In the genomic region with DNA sequence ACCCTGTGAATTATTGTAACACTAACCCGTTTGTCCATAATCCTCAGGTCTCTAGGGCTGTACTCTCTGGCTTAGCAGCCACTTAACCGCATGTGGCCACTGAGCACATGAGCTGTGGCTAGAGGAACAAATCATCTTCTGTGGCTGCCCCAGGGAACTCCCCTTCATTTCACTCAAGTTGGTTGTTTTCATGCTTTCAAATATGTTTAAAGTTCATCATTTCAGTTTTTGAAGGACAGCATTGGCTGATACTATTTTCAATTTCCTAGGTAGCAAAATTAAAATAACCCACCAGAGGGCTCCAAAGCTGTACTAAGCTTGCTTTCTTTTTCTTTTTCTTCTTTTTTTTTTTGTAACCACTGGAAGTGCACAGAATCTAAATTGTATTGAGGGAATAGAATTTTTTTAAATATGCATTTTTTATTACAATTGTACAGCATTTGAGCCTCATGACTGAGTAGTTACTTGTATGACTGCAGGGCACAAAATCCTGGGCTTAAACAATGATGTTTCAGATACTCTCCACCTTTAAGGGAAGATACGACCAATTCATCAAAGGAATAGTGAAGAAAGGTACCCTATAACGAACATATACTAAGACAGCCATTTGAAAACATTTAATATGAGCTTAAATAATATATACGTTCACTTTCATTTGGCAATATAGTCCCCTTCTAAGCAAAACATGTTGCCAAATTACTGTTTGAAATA, we compare ENCODE assay signal across 8 cellular contexts. TPM values are rescaled to one million over a fixed set of nuclear protein-coding genes. Genes with fewer than 3 reads are reported as not detected.
DNase-seq lines count a peak whose midpoint lies in the region; ATAC-seq and TF ChIP-seq lines count a peak whose summit lies in the region.

No MANE protein-coding gene starts in this region.

- H3K36me3 Mint-ChIP-seq in Caco-2 (ENCODE audit: insufficient read depth, unreplicated experiment), result no peaks in the 10 kb centered on the region

- H3K4me3 ChIP-seq in Caco-2 (ENCODE audit: low read depth, low read length) (no peak overlapping the region), astrocyte of the spinal cord (ENCODE audit: low read depth, low read length) (no peak overlapping the region), mucosa of descending colon (no peak overlapping the region)

- H3K9me3 Mint-ChIP-seq in Caco-2 (ENCODE audit: unreplicated experiment), result no peaks in the 10 kb centered on the region

- intact Hi-C loops in Caco-2 (cut with micrococcal nuclease; ENCODE audit: unreplicated experiment) (loop anchor here (1.0 to 2.0 kb wide), 5 partner anchors 240 to 465 kb away; no protein-coding TSS in a partner anchor), mucosa of descending colon (cut with DNase I, micrococcal nuclease) (loop anchor here in 1 of 2 donors (10.0 kb wide), 1 partner anchor 387 kb away; no protein-coding TSS in a partner anchor)

- H3K27me3 ChIP-seq in Caco-2 (replicated peaks; ENCODE audit: control insufficient read depth, insufficient read depth, low read length), result peaks cover 1% of the 10 kb centered on the region; the same call in 1 of the 2 replicates

- no peaks in the 10 kb centered on the region for H3K36me3 ChIP-seq in Caco-2 (ENCODE audit: control insufficient read depth, insufficient read depth, low read length)
- H3K36me3 ChIP-seq in mucosa of descending colon (ENCODE audit: low read depth), result no peaks in the 10 kb centered on the region

- no peaks in the 10 kb centered on the region for H3K9me3 ChIP-seq in Caco-2
- no peaks in the 10 kb centered on the region for H3K9me3 ChIP-seq in mucosa of descending colon

- H3K4me3 Mint-ChIP-seq in Caco-2 (ENCODE audit: unreplicated experiment), result no peak overlapping the region

- POLR2A ChIA-PET in Caco-2 (lab: Charles Lee), result no interaction called here

- no TSS peak for BruUV-seq in Caco-2 (replicated peaks; lab: Mats Ljungman, UMichigan)

- in situ Hi-C loops in astrocyte of the spinal cord (cut with HindIII; ENCODE audit: low sequenced_read_pairs), result no loop called here

- H3K4me1 Mint-ChIP-seq in Caco-2 (ENCODE audit: low read depth, unreplicated experiment), result no peaks in the 10 kb centered on the region

- no peak overlapping the region for H3K27ac Mint-ChIP-seq in Caco-2 (ENCODE audit: unreplicated experiment)

- CTCF ChIA-PET in Caco-2 (lab: Charles Lee), result interaction anchor here (0.6 to 1.9 kb wide), 4 partner anchors 24 to 369 kb away, joined by 3 to 8 read pairs (median 4); no protein-coding TSS in a partner anchor

- TF ChIP-seq CTCF in Caco-2 (IDR thresholded peaks at IDR 0.05; ENCODE audit: insufficient read depth in 1 of 2, low read depth in 1 of 2, low read length in 1 of 2, severe bottlenecking in 1 of 2, unreplicated experiment in 1 of 2), result peak; percentile 47 to 62
- peak; percentile 38 for TF ChIP-seq CTCF in astrocyte of the spinal cord (IDR thresholded peaks at IDR 0.05; ENCODE audit: low read depth, low read length)
- TF ChIP-seq CTCF in mucosa of descending colon (IDR thresholded peaks at IDR 0.05), result no peak

- peak; percentile 46 for ATAC-seq in HG03432 (IDR thresholded peaks at IDR 0.05; ENCODE audit: unreplicated experiment)
- ATAC-seq in mucosa of descending colon, result peak; percentile 38
- no peak for ATAC-seq in HG02870 (IDR thresholded peaks at IDR 0.05; ENCODE audit: unreplicated experiment)
- no peak for ATAC-seq in GM19023 (IDR thresholded peaks at IDR 0.05; ENCODE audit: unreplicated experiment)

- peaks cover 18% of the 10 kb centered on the region for H3K27me3 Mint-ChIP-seq in Caco-2 (ENCODE audit: insufficient read depth, unreplicated experiment)

- DNase-seq in Caco-2, result peak in 1 of 2 experiments; percentile 23
- peak; percentile 41 for DNase-seq in astrocyte of the spinal cord (ENCODE audit: low read depth, low spot score)
- DNase-seq in mucosa of descending colon, result no peak
- DNase-seq in HuH-7.5 (ENCODE audit: low spot score), result no peak
- no peak for DNase-seq in NCI-H510A (lab: John Stamatoyannopoulos, UW)

- no peaks in the 10 kb centered on the region for H3K4me1 ChIP-seq in Caco-2
- H3K4me1 ChIP-seq in mucosa of descending colon (ENCODE audit: low read depth), result no peaks in the 10 kb centered on the region

RNA-seq across cellular contexts. Expression of a gene that starts 38.6 kb away (rescaled TPM):
- total RNA-seq in Caco-2 (2022) (0.05 TPM in 2 replicates), mucosa of descending colon (10 to 100 TPM in 2 of 3 donors, 1 to 10 TPM in 1; 6.9 to 48.4 (median 43.0) TPM)

Comparison
In these comparisons a context has a peak if more than half of its experiments do, and no peak if none do; other contexts are left out.
1. ATAC-seq: peak in HG03432 (single experiment) and mucosa of descending colon (single experiment); none in HG02870 (single experiment) and GM19023 (single experiment).